In genomic region chr18:63322908-63323634, GRCh38 we compare ENCODE assay signal across 9 cellular contexts. TPM values are rescaled to one million over a fixed set of nuclear protein-coding genes. Genes with fewer than 3 reads are reported as not detected.
DNase-seq lines count a peak whose midpoint lies in the region; ATAC-seq and TF ChIP-seq lines count a peak whose summit lies in the region.
"Had no signal": no experiment of that assay in that cellular context is flagged by ENCODE, and none has a peak within 500 bp of the region (broad histone marks: within the 10 kb centered on the region; RNA-seq: fewer than 3 reads in every experiment).

No MANE protein-coding gene starts in this region.

- H3K9ac ChIP-seq in SU-DHL-6 (ENCODE audit: low read length): no peak overlapping the region

- peak; percentile 83 for TF ChIP-seq CTCF in 22Rv1 (IDR thresholded peaks at IDR 0.05)
- TF ChIP-seq CTCF in GM12864 (IDR thresholded peaks at IDR 0.05; ENCODE audit: low read depth, low read length, missing control alignments): peak; percentile 68
- peak; percentile 80 for TF ChIP-seq CTCF in SU-DHL-6 (IDR thresholded peaks at IDR 0.05; ENCODE audit: insufficient read depth, low read length, poor library complexity, severe bottlenecking)
- TF ChIP-seq CTCF in brain (conservative IDR thresholded peaks at IDR 0.05): peak; percentile 84 to 87

- H3K9me2 ChIP-seq in SU-DHL-6 (replicated peaks; ENCODE audit: insufficient read depth, low read length): no peaks in the 10 kb centered on the region

- peaks cover 31% of the 10 kb centered on the region for H3K4me1 Mint-ChIP-seq in brain

- peaks cover 16% of the 10 kb centered on the region for H3K79me2 ChIP-seq in SU-DHL-6 (ENCODE audit: insufficient read depth, low read length)

- DNase-seq in GM12864 (ENCODE audit: low read depth) (no peak), NCI-H1436 treated with DMSO at 0.1 percent for 48 hours (lab: John Stamatoyannopoulos, UW) (peak; percentile 55), iris pigment epithelial cell (ENCODE audit: low read depth) (peak; percentile 70)
- peak; percentile 52 for DNase-seq in stimulated activated CD4-positive, alpha-beta T cell treated with anti-CD3 and anti-CD28 coated beads, Interleukin-1b, Interleukin-23, amount 100 ng/mL, for 48 hours

- H4K20me1 ChIP-seq in SU-DHL-6 (ENCODE audit: low read depth, low read length): no peaks in the 10 kb centered on the region

- H3K36me3 ChIP-seq in SU-DHL-6 (ENCODE audit: low read length): peaks cover 8% of the 10 kb centered on the region; the same call in 1 of the 2 replicates

- H3K27me3 ChIP-seq in SU-DHL-6 (ENCODE audit: low read length): no peaks in the 10 kb centered on the region

- no peaks in the 10 kb centered on the region for H3K9me3 ChIP-seq in SU-DHL-6 (ENCODE audit: insufficient read depth, low read length)

- H3K4me3 ChIP-seq in GM12864 (ENCODE audit: low read depth, low read length): no peak overlapping the region
- no peak overlapping the region for H3K4me3 ChIP-seq in SU-DHL-6 (ENCODE audit: insufficient read depth, low read length, poor library complexity, severe bottlenecking)
- H3K4me3 ChIP-seq: skin epidermis had no signal

- peak overlapping the region; percentile 2 to 95 (median 25) for H3K4me3 Mint-ChIP-seq in brain

- peak overlapping the region in 3 of 5 experiments; percentile 59 to 91 (median 89) for H3K27ac Mint-ChIP-seq in brain

- H2AFZ ChIP-seq in SU-DHL-6 (ENCODE audit: low read depth, low read length, severe bottlenecking): no peak overlapping the region

- peaks cover 15% of the 10 kb centered on the region for H3K27me3 Mint-ChIP-seq in brain

- no peaks in the 10 kb centered on the region for H3K36me3 Mint-ChIP-seq in brain

- H3K9me3 Mint-ChIP-seq in brain: peaks cover 0 to 4% (median 0%) of the 10 kb centered on the region in 5 experiments

- H3K4me2 ChIP-seq in SU-DHL-6 (ENCODE audit: low read depth, low read length, poor library complexity, severe bottlenecking): no peak overlapping the region

- peaks cover 21% of the 10 kb centered on the region for H3F3A ChIP-seq in SU-DHL-6 (ENCODE audit: insufficient read depth)

- H3K27ac ChIP-seq in 22Rv1 (peak overlapping the region; percentile 58), SU-DHL-6 (ENCODE audit: low read depth, low read length) (peak overlapping the region; percentile 83)

- ATAC-seq in GM21515 (IDR thresholded peaks at IDR 0.05; ENCODE audit: unreplicated experiment): no peak

RNA-seq across cellular contexts. Expression of gene BCL2, which starts 3.5 kb away (rescaled TPM):
- 8.0 TPM for polyA plus RNA-seq in brain (ENCODE audit: insufficient read depth, low read depth, low replicate concordance)

RNA-seq across cellular contexts. Expression of gene KDSR, which starts 43.9 kb away (rescaled TPM):
- polyA plus RNA-seq in brain (ENCODE audit: insufficient read depth, low read depth, low replicate concordance): 36.3 TPM
